In genomic region chr17:74424658-74425057, GRCh38 we compare ENCODE assay signal across 2 cellular contexts.
TF ChIP-seq lines count a peak whose summit lies in the region.

No MANE protein-coding gene starts in this region.

TF ChIP-seq in SK-N-SH, 30 proteins besides CTCF, POLR2A, EP300 and RAD21:
- no peak for TF ChIP-seq TEAD4 (IDR thresholded peaks at IDR 0.05; ENCODE audit: borderline replicate concordance, insufficient read depth)
- TF ChIP-seq USF1 (IDR thresholded peaks at IDR 0.05; ENCODE audit: borderline replicate concordance, low read depth): no peak
- TF ChIP-seq RXRA (IDR thresholded peaks at IDR 0.05; ENCODE audit: borderline replicate concordance, low read depth): no peak
- no peak for TF ChIP-seq PBX3 (IDR thresholded peaks at IDR 0.05)
- no peak for TF ChIP-seq GABPA (IDR thresholded peaks at IDR 0.05; ENCODE audit: low read depth)
- TF ChIP-seq POLR2AphosphoS5 (IDR thresholded peaks at IDR 0.05; ENCODE audit: low read depth, low read length): no peak
- no peak for TF ChIP-seq FOSL2 (IDR thresholded peaks at IDR 0.05; ENCODE audit: borderline replicate concordance, low read depth)
- no peak for TF ChIP-seq NFIC (IDR thresholded peaks at IDR 0.05; ENCODE audit: borderline replicate concordance)
- TF ChIP-seq TAF1 (IDR thresholded peaks at IDR 0.05; ENCODE audit: borderline replicate concordance, low read depth, low read length): no peak
- TF ChIP-seq, protein P1, sequence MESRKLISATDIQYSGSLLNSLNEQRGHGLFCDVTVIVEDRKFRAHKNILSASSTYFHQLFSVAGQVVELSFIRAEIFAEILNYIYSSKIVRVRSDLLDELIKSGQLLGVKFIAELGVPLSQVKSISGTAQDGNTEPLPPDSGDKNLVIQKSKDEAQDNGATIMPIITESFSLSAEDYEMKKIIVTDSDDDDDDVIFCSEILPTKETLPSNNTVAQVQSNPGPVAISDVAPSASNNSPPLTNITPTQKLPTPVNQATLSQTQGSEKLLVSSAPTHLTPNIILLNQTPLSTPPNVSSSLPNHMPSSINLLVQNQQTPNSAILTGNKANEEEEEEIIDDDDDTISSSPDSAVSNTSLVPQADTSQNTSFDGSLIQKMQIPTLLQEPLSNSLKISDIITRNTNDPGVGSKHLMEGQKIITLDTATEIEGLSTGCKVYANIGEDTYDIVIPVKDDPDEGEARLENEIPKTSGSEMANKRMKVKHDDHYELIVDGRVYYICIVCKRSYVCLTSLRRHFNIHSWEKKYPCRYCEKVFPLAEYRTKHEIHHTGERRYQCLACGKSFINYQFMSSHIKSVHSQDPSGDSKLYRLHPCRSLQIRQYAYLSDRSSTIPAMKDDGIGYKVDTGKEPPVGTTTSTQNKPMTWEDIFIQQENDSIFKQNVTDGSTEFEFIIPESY (IDR thresholded peaks at IDR 0.05; ENCODE audit: borderline replicate concordance, low read depth): no peak
- TF ChIP-seq YY1 (IDR thresholded peaks at IDR 0.05; ENCODE audit: low read depth): no peak
- no peak for TF ChIP-seq MEF2A (IDR thresholded peaks at IDR 0.05; ENCODE audit: borderline replicate concordance, low read depth)
- no peak for TF ChIP-seq ELF1 (IDR thresholded peaks at IDR 0.05)
- TF ChIP-seq, protein P2, sequence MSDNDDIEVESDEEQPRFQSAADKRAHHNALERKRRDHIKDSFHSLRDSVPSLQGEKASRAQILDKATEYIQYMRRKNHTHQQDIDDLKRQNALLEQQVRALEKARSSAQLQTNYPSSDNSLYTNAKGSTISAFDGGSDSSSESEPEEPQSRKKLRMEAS (IDR thresholded peaks at IDR 0.05; ENCODE audit: low read depth): no peak
- TF ChIP-seq SMC3 (IDR thresholded peaks at IDR 0.05; ENCODE audit: low read depth, low read length): no peak
- TF ChIP-seq RCOR1 (IDR thresholded peaks at IDR 0.05; ENCODE audit: low read length): no peak
- no peak for TF ChIP-seq USF2 (IDR thresholded peaks at IDR 0.05; ENCODE audit: borderline replicate concordance, low read depth, low read length)
- no peak for TF ChIP-seq FOXJ3 (CRISPR knock-in tag; IDR thresholded peaks at IDR 0.05)
- TF ChIP-seq REST (IDR thresholded peaks at IDR 0.05; ENCODE audit: low read depth, low read length): no peak

TF ChIP-seq in SK-N-SH treated with all-trans-retinoic acid at 6 μM for 48 hours, 23 proteins besides CTCF, POLR2A, EP300 and RAD21:
- no peak for TF ChIP-seq ZNF8 (CRISPR knock-in tag; IDR thresholded peaks at IDR 0.05)
- no peak for TF ChIP-seq BACH2 (CRISPR knock-in tag; IDR thresholded peaks at IDR 0.05; ENCODE audit: borderline replicate concordance)
- TF ChIP-seq, protein P3, sequence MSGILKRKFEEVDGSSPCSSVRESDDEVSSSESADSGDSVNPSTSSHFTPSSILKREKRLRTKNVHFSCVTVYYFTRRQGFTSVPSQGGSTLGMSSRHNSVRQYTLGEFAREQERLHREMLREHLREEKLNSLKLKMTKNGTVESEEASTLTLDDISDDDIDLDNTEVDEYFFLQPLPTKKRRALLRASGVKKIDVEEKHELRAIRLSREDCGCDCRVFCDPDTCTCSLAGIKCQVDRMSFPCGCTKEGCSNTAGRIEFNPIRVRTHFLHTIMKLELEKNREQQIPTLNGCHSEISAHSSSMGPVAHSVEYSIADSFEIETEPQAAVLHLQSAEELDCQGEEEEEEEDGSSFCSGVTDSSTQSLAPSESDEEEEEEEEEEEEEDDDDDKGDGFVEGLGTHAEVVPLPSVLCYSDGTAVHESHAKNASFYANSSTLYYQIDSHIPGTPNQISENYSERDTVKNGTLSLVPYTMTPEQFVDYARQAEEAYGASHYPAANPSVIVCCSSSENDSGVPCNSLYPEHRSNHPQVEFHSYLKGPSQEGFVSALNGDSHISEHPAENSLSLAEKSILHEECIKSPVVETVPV (CRISPR knock-in tag; IDR thresholded peaks at IDR 0.05): no peak
- no peak for TF ChIP-seq TOX (CRISPR knock-in tag; IDR thresholded peaks at IDR 0.05; ENCODE audit: borderline replicate concordance)
